ENCODE assay signal across 20 cellular contexts in genomic region chr9:97880336-97880735, GRCh38. TPM values are rescaled to one million over a fixed set of nuclear protein-coding genes. Genes with fewer than 3 reads are reported as not detected.
"Had no signal": no experiment of that assay in that cellular context is flagged by ENCODE, and none has a peak within 500 bp of the region (broad histone marks: within the 10 kb centered on the region; RNA-seq: fewer than 3 reads in every experiment).

No MANE protein-coding gene starts in this region.

- H3K27me3 Mint-ChIP-seq: activated CD4-positive, alpha-beta memory T cell treated with anti-CD3 and anti-CD28 coated beads for 36 hours; memory B cell; T-helper 17 cell had no signal

- DNase-seq: activated CD4-positive, alpha-beta memory T cell treated with anti-CD3 and anti-CD28 coated beads for 36 hours; activated CD4-positive, CD25-positive, alpha-beta regulatory T cell treated with anti-CD3 and anti-CD28 coated beads, Interleukin-2, amount 50 U/mL, for 72 hours; activated gamma-delta T cell treated with Interleukin-2 at 50 U/mL for 16 hours; activated T-cell treated with anti-CD3 and anti-CD28 coated beads, Interleukin-2, amount 50 U/mL, for 4 hours; foreskin fibroblast; glutamatergic neuron; nephron progenitor cell; stimulated activated CD4-positive, alpha-beta T cell treated with anti-CD3 and anti-CD28 coated beads, Interleukin-2, amount 100 ng/mL, for 24 hours; stimulated activated naive B cell treated with anti-CD40 and anti-IgM and Interleukin-4, amounts not matched to agents 10 μg/mL and 1 μg/mL and 100 μg/mL, for 72 hours; substantia nigra; T-helper 17 cell had no signal

- H3K9me3 ChIP-seq: ascending aorta, prostate gland, right lobe of liver had no signal

- H3K27ac Mint-ChIP-seq: activated CD4-positive, alpha-beta memory T cell treated with anti-CD3 and anti-CD28 coated beads for 36 hours; memory B cell; nephron progenitor cell; stimulated activated naive B cell treated with anti-CD40 and anti-IgM and Interleukin-4, amounts not matched to agents 10 μg/mL and 1 μg/mL and 100 μg/mL, for 72 hours; T-helper 17 cell; type B pancreatic cell had no signal

- H3K4me3 Mint-ChIP-seq: activated CD4-positive, alpha-beta memory T cell treated with anti-CD3 and anti-CD28 coated beads for 36 hours; activated T-cell treated with anti-CD3 and anti-CD28 coated beads, Interleukin-2, amount 50 U/mL, for 4 hours; memory B cell; nephron progenitor cell; stimulated activated naive B cell treated with anti-CD40 and anti-IgM and Interleukin-4, amounts not matched to agents 10 μg/mL and 1 μg/mL and 100 μg/mL, for 72 hours; T-helper 17 cell; type B pancreatic cell had no signal

- H3K4me1 ChIP-seq: ascending aorta, prostate gland, right lobe of liver had no signal

- ATAC-seq: activated T-cell treated with anti-CD3 and anti-CD28 coated beads, Interleukin-2, amount 50 U/mL, for 4 hours; left lobe of liver; right lobe of liver; stimulated activated naive B cell treated with anti-CD40 and anti-IgM and Interleukin-4, amounts not matched to agents 10 μg/mL and 1 μg/mL and 100 μg/mL, for 72 hours; T-helper 17 cell had no signal

- H3K27me3 ChIP-seq: ascending aorta, right lobe of liver had no signal

- H3K36me3 ChIP-seq: ascending aorta, prostate gland, right lobe of liver had no signal

- H3K4me3 ChIP-seq: ascending aorta, prostate gland, right lobe of liver had no signal

- H3K36me3 Mint-ChIP-seq: activated CD4-positive, alpha-beta memory T cell treated with anti-CD3 and anti-CD28 coated beads for 36 hours; type B pancreatic cell had no signal

- H3K4me1 Mint-ChIP-seq: memory B cell; nephron progenitor cell; stimulated activated naive B cell treated with anti-CD40 and anti-IgM and Interleukin-4, amounts not matched to agents 10 μg/mL and 1 μg/mL and 100 μg/mL, for 72 hours had no signal

- H3K9me3 Mint-ChIP-seq: activated CD4-positive, alpha-beta memory T cell treated with anti-CD3 and anti-CD28 coated beads for 36 hours; activated T-cell treated with anti-CD3 and anti-CD28 coated beads, Interleukin-2, amount 50 U/mL, for 4 hours; memory B cell; stimulated activated naive B cell treated with anti-CD40 and anti-IgM and Interleukin-4, amounts not matched to agents 10 μg/mL and 1 μg/mL and 100 μg/mL, for 72 hours; type B pancreatic cell had no signal

- H3K27ac ChIP-seq: ascending aorta, prostate gland, right lobe of liver had no signal

RNA-seq across cellular contexts. Expression of gene FOXE1, which starts 27.3 kb away (rescaled TPM):
- total RNA-seq: activated CD4-positive, alpha-beta memory T cell treated with anti-CD3 and anti-CD28 coated beads for 36 hours; activated T-cell treated with anti-CD3 and anti-CD28 coated beads, Interleukin-2, amount 50 U/mL, for 4 hours; ascending aorta; cardiac septum; endothelial cell of umbilical vein; left lobe of liver; omental fat pad; right lobe of liver had no signal
- polyA plus RNA-seq: endothelial cell of umbilical vein had no signal

RNA-seq across cellular contexts. Expression of gene HEMGN, which starts 57.6 kb away (rescaled TPM):
- total RNA-seq: ascending aorta, endothelial cell of umbilical vein had no signal
- polyA plus RNA-seq: endothelial cell of umbilical vein had no signal
